16 cellular contexts compared by ENCODE assay signal in the genomic region with DNA sequence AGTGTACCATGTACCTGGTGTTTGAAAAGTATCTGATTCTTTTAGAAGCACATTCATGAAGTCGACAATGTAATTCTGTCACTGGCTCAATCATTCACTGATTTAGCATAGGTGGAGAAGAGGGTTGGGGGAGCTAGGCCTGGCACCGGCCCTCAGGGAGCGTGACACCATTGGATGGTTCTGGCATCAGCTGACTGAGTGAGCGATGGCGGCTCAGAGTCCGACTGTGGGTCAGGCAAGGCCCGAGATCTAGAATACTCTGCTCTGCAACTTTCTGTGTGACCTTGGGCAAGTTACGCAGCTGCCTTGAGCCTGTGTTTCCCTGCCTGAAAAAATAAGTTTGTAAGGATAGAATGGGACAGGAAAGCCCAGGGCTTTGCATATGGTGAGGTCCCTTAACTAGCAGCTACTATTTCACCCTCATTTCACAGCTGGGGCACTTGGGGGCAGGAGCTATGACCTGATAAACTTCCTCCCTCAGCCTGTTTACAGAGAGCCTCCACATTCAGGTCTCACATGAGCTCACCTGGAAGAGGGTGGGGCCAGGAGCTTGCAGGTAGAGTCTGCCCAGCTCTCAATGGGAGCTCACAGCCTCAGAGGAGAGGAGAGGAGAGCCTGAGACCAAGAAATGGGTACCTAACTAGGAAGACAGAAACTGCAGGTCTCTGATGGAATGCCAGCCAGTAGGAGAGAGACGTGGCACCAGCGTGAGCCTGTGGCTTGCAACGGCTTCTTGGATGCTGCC.
DNase-seq lines count a peak whose midpoint lies in the region; ATAC-seq and TF ChIP-seq lines count a peak whose summit lies in the region.
"Had no signal": no experiment of that assay in that cellular context is flagged by ENCODE, and none has a peak within 500 bp of the region (broad histone marks: within the 10 kb centered on the region; RNA-seq: fewer than 3 reads in every experiment).

No MANE protein-coding gene starts in this region.

- no peak for TF ChIP-seq CTCF in ovary (IDR thresholded peaks at IDR 0.05)

- no peak overlapping the region for H3K4me3 ChIP-seq in ovary
- no peak overlapping the region for H3K4me3 ChIP-seq in SJCRH30
- H3K4me3 ChIP-seq: K562, skin epidermis, transverse colon had no signal

- peaks cover 9% of the 10 kb centered on the region for H3K4me1 ChIP-seq in ovary (ENCODE audit: insufficient read depth)
- no peaks in the 10 kb centered on the region for H3K4me1 ChIP-seq in SJCRH30
- H3K4me1 ChIP-seq: parathyroid adenoma had no signal

- H3K36me3 ChIP-seq in KOPT-K1 (ENCODE audit: insufficient read depth, low read length) = no peaks in the 10 kb centered on the region
- no peaks in the 10 kb centered on the region for H3K36me3 ChIP-seq in ovary
- H3K36me3 ChIP-seq in SJCRH30 = no peaks in the 10 kb centered on the region
- H3K36me3 ChIP-seq: BE2C, transverse colon had no signal

- TF ChIP-seq POLR2A in ovary (IDR thresholded peaks at IDR 0.05) = no peak

- H3K27me3 Mint-ChIP-seq in central memory CD8-positive, alpha-beta T cell = no peaks in the 10 kb centered on the region
- H3K27me3 Mint-ChIP-seq: activated T-helper 17 cell treated with anti-CD3 and anti-CD28 coated beads, Interleukin-2, amount 50 U/mL, for 72 hours had no signal

- no peak for TF ChIP-seq EP300 in ovary (IDR thresholded peaks at IDR 0.05)

- no peaks in the 10 kb centered on the region for H3K36me3 Mint-ChIP-seq in central memory CD8-positive, alpha-beta T cell (ENCODE audit: insufficient read depth)

- H3K4me1 Mint-ChIP-seq in central memory CD8-positive, alpha-beta T cell = peaks cover 11% of the 10 kb centered on the region
- H3K4me1 Mint-ChIP-seq: activated T-helper 17 cell treated with anti-CD3 and anti-CD28 coated beads, Interleukin-2, amount 50 U/mL, for 72 hours had no signal

- H3K4me3 Mint-ChIP-seq in central memory CD8-positive, alpha-beta T cell = no peak overlapping the region
- H3K4me3 Mint-ChIP-seq: activated T-helper 17 cell treated with anti-CD3 and anti-CD28 coated beads, Interleukin-2, amount 50 U/mL, for 72 hours had no signal

- WGBS in ovary, 3 donors = 56 to 70% (median 58%) methylated on average over 11 of the region's 11 CpGs

- H3K9me3 ChIP-seq in KOPT-K1 (ENCODE audit: insufficient read depth, low read length, poor library complexity, severe bottlenecking) (no peaks in the 10 kb centered on the region), ovary (no peaks in the 10 kb centered on the region), SJCRH30 (replicated peaks) (no peaks in the 10 kb centered on the region)
- H3K9me3 ChIP-seq: BE2C, transverse colon had no signal

- no peak for ATAC-seq in central memory CD8-positive, alpha-beta T cell (replicated peaks; ENCODE audit: extremely low read depth, poor library complexity, severe bottlenecking)
- ATAC-seq in HG03442 (IDR thresholded peaks at IDR 0.05; ENCODE audit: unreplicated experiment) = no peak
- ATAC-seq: activated T-helper 17 cell treated with anti-CD3 and anti-CD28 coated beads, Interleukin-2, amount 50 U/mL, for 72 hours; K562 had no signal

- peak overlapping the region; percentile 22 for H3K27ac Mint-ChIP-seq in central memory CD8-positive, alpha-beta T cell (ENCODE audit: low read depth)
- H3K27ac Mint-ChIP-seq: activated T-helper 17 cell treated with anti-CD3 and anti-CD28 coated beads, Interleukin-2, amount 50 U/mL, for 72 hours had no signal

- H3K27ac ChIP-seq in KOPT-K1 (ENCODE audit: low read depth, low read length, poor library complexity, severe bottlenecking) = peak overlapping the region; percentile 55
- H3K27ac ChIP-seq in ovary = peak overlapping the region; percentile 32 to 62
- no peak overlapping the region for H3K27ac ChIP-seq in SJCRH30
- H3K27ac ChIP-seq: parathyroid adenoma, skin epidermis, transverse colon had no signal

- intact Hi-C loops in ovary (cut with DNase I) = loop anchor here in 2 of 4 donors (10.0 kb wide), 2 partner anchors 157 to 767 kb away; a partner anchor contains a TSS

- DNase-seq in DMS153 treated with DMSO at 0.1 percent for 48 hours (lab: John Stamatoyannopoulos, UW; ENCODE audit: unreplicated experiment) (peak; percentile 22), ovary (peak in 3 of 5 donors; percentile 46 to 69 (median 49)), DMS79 treated with DMSO at 0.1 percent for 48 hours (lab: John Stamatoyannopoulos, UW) (no peak), SJCRH30 (no peak)
- no peak for DNase-seq in central memory CD8-positive, alpha-beta T cell (ENCODE audit: low spot score in 2 of 2)
- DNase-seq: NCI-H1048, NCI-H2227 treated with DMSO at 0.1 percent for 48 hours, T-helper 1 cell, transverse colon had no signal

- H3K27me3 ChIP-seq in ovary = no peaks in the 10 kb centered on the region
- H3K27me3 ChIP-seq in SJCRH30 = peaks cover 3% of the 10 kb centered on the region; the same call in 1 of the 2 replicates
- H3K27me3 ChIP-seq: BE2C, transverse colon had no signal

- no peaks in the 10 kb centered on the region for H3K9me3 Mint-ChIP-seq in central memory CD8-positive, alpha-beta T cell
- H3K9me3 Mint-ChIP-seq: activated T-helper 17 cell treated with anti-CD3 and anti-CD28 coated beads, Interleukin-2, amount 50 U/mL, for 72 hours had no signal

Comparison
In these comparisons a context has a peak if more than half of its experiments do, and no peak if none do; other contexts are left out.
1. DNase-seq: peak in DMS153 treated with DMSO at 0.1 percent for 48 hours (single experiment) and ovary (3 of 5); none in central memory CD8-positive, alpha-beta T cell (0 of 2), DMS79 treated with DMSO at 0.1 percent for 48 hours (single experiment) and SJCRH30 (0 of 2).